ENCODE assay signal across 15 cellular contexts in genomic region chr1:68322837-68323687, GRCh38.
DNase-seq lines count a peak whose midpoint lies in the region; ATAC-seq and TF ChIP-seq lines count a peak whose summit lies in the region.
"Had no signal": no experiment of that assay in that cellular context is flagged by ENCODE, and none has a peak within 500 bp of the region (broad histone marks: within the 10 kb centered on the region; RNA-seq: fewer than 3 reads in every experiment).

No MANE protein-coding gene starts in this region.

- POLR2A ChIA-PET in IMR-90 (lab: Charles Lee; ENCODE audit: unreplicated experiment): interaction anchor here (0.6 kb wide), 1 partner anchor 225 kb away, joined by 3 read pairs; no protein-coding TSS in a partner anchor
- POLR2A ChIA-PET in MCF 10A (lab: Yijun Ruan, JAX): no interaction called here

- H2BK15ac ChIP-seq in IMR-90 (ENCODE audit: low read depth, low read length): peak overlapping the region; percentile 85

- H4K20me1 ChIP-seq in IMR-90 (ENCODE audit: insufficient read depth, low read length): no peaks in the 10 kb centered on the region

- H3K4me3 ChIP-seq in IMR-90 (ENCODE audit: insufficient read depth, low read depth, low read length) (no peak overlapping the region), uterus (no peak overlapping the region)
- H3K4me3 ChIP-seq: upper lobe of right lung had no signal

- peak overlapping the region; percentile 34 for H3K18ac ChIP-seq in IMR-90 (ENCODE audit: low read depth, low read length)

- H3K27me3 ChIP-seq in IMR-90 (ENCODE audit: control insufficient read depth, insufficient read depth, low read length) (no peaks in the 10 kb centered on the region), uterus (no peaks in the 10 kb centered on the region)
- H3K27me3 ChIP-seq: upper lobe of right lung had no signal

- peak overlapping the region; percentile 69 for H3K23ac ChIP-seq in IMR-90 (ENCODE audit: low read depth, low read length)

- TF ChIP-seq CTCF in IMR-90 (conservative IDR thresholded peaks at IDR 0.05; ENCODE audit: low read depth, low read length) (no peak), MCF 10A (IDR thresholded peaks at IDR 0.05; ENCODE audit: unreplicated experiment) (no peak), uterus (IDR thresholded peaks at IDR 0.05) (no peak)

- intact Hi-C loops in IMR-90 (cut with micrococcal nuclease): no loop called here
- intact Hi-C loops in MCF 10A (cut with micrococcal nuclease): no loop called here
- intact Hi-C loops in uterus (cut with DNase I; ENCODE audit: low total_unique reads): no loop called here

- peak overlapping the region; percentile 65 for H4K5ac ChIP-seq in IMR-90 (ENCODE audit: low read depth, low read length)

- dilution Hi-C loops in IMR-90 (cut with HindIII; ENCODE audit: low sequenced_read_pairs, unreplicated experiment): no loop called here

- BruUV-seq in IMR-90 (replicated peaks; lab: Mats Ljungman, UMichigan) (no TSS peak), MCF 10A (replicated peaks; lab: Mats Ljungman, UMichigan) (no TSS peak)

- TF ChIP-seq RAD21 in IMR-90 (IDR thresholded peaks at IDR 0.05; ENCODE audit: low read length): no peak

- H2AK9ac ChIP-seq in IMR-90 (replicated peaks; ENCODE audit: low read depth, low read length, poor library complexity): no peak overlapping the region

- no peaks in the 10 kb centered on the region for H3K9me3 Mint-ChIP-seq in MCF 10A (ENCODE audit: unreplicated experiment)
- H3K9me3 Mint-ChIP-seq in activated naive CD4-positive, alpha-beta T cell treated with anti-CD3 and anti-CD28 coated beads, Interleukin-2, amount 10 ng/mL, durations not matched to agents 7 days and 5 days: no peaks in the 10 kb centered on the region
- no peaks in the 10 kb centered on the region for H3K9me3 Mint-ChIP-seq in activated naive CD8-positive, alpha-beta T cell treated with anti-CD3 and anti-CD28 coated beads for 36 hours
- H3K9me3 Mint-ChIP-seq: activated T-cell treated with anti-CD3 and anti-CD28 coated beads, Interleukin-2, amount 50 U/mL, for 72 hours had no signal

- H3K9me1 ChIP-seq in IMR-90 (ENCODE audit: insufficient read depth, low read length): no peaks in the 10 kb centered on the region

- H4K91ac ChIP-seq in IMR-90 (ENCODE audit: insufficient read depth, low read depth, low read length): peak overlapping the region; percentile 57

- H3K4me2 ChIP-seq in IMR-90 (ENCODE audit: low read depth, low read length): peak overlapping the region; percentile 19

- H3K9ac ChIP-seq in IMR-90 (ENCODE audit: low read depth, low read length): no peak overlapping the region

- H3K14ac ChIP-seq in IMR-90 (replicated peaks; ENCODE audit: low read depth, low read length): peak overlapping the region; percentile 30

- peak overlapping the region; percentile 6 for H3K27ac Mint-ChIP-seq in MCF 10A (ENCODE audit: low read depth, unreplicated experiment)
- H3K27ac Mint-ChIP-seq in activated naive CD4-positive, alpha-beta T cell treated with anti-CD3 and anti-CD28 coated beads, Interleukin-2, amount 10 ng/mL, durations not matched to agents 7 days and 5 days: no peak overlapping the region
- no peak overlapping the region for H3K27ac Mint-ChIP-seq in activated naive CD8-positive, alpha-beta T cell treated with anti-CD3 and anti-CD28 coated beads for 36 hours
- H3K27ac Mint-ChIP-seq: activated T-cell treated with anti-CD3 and anti-CD28 coated beads, Interleukin-2, amount 50 U/mL, for 72 hours; natural killer cell had no signal

- in situ Hi-C loops in IMR-90 (cut with MboI; ENCODE audit: low sequenced_read_pairs): no loop called here

- H4K8ac ChIP-seq in IMR-90 (ENCODE audit: low read depth in 2 of 2, low read length in 2 of 2): peak overlapping the region; percentile 67 to 72

- peak overlapping the region; percentile 51 for H2AFZ ChIP-seq in IMR-90 (replicated peaks; ENCODE audit: low read length, poor library complexity)

- peak overlapping the region; percentile 31; the same call in 1 of the 2 replicates for H2AK5ac ChIP-seq in IMR-90 (ENCODE audit: low read depth, low read length)

- CTCF ChIA-PET in IMR-90 (lab: Yijun Ruan, JAX): interaction anchor here (1.1 kb wide), 1 partner anchor 61 kb away, joined by 3 read pairs; no protein-coding TSS in a partner anchor
- CTCF ChIA-PET in MCF 10A (lab: Yijun Ruan, JAX): interaction anchor here (0.5 to 1.4 kb wide), 2 partner anchors 19 to 56 kb away, joined by 3 to 6 read pairs; no protein-coding TSS in a partner anchor
- CTCF ChIA-PET in activated naive CD4-positive, alpha-beta T cell treated with anti-CD3 and anti-CD28 coated beads, Interleukin-2, amount 10 ng/mL, durations not matched to agents 7 days and 5 days (lab: Charles Lee): no interaction called here

- no peak overlapping the region for H3K56ac ChIP-seq in IMR-90 (ENCODE audit: extremely low read depth, insufficient read depth, low read length)

- H3K27me3 Mint-ChIP-seq in MCF 10A (ENCODE audit: insufficient read depth, unreplicated experiment): no peaks in the 10 kb centered on the region
- H3K27me3 Mint-ChIP-seq in activated naive CD4-positive, alpha-beta T cell treated with anti-CD3 and anti-CD28 coated beads, Interleukin-2, amount 10 ng/mL, durations not matched to agents 7 days and 5 days: no peaks in the 10 kb centered on the region
- no peaks in the 10 kb centered on the region for H3K27me3 Mint-ChIP-seq in activated naive CD8-positive, alpha-beta T cell treated with anti-CD3 and anti-CD28 coated beads for 36 hours

- H3K4ac ChIP-seq in IMR-90 (ENCODE audit: low read depth, low read length): peak overlapping the region; percentile 68

- DNase-seq in IMR-90 (peak; percentile 47), MCF 10A (ENCODE audit: unreplicated experiment) (peak; percentile 39), myocyte (ENCODE audit: low read depth) (peak; percentile 96), uterus (peak in 1 of 2 donors; percentile 27)
- DNase-seq in activated naive CD4-positive, alpha-beta T cell treated with anti-CD3 and anti-CD28 coated beads, Interleukin-2, amount 10 ng/mL, durations not matched to agents 7 days and 5 days: no peak
- DNase-seq in activated naive CD8-positive, alpha-beta T cell treated with anti-CD3 and anti-CD28 coated beads for 36 hours: no peak
- DNase-seq: activated T-cell treated with anti-CD3 and anti-CD28 coated beads, Interleukin-2, amount 50 U/mL, for 72 hours; DND-41; natural killer cell; NCI-H1417 treated with DMSO at 0.1 percent for 48 hours; PC-3; stimulated activated CD4-positive, alpha-beta T cell treated with anti-CD3 and anti-CD28 coated beads, Interleukin-2, amount 100 ng/mL, for 48 hours; upper lobe of right lung; WERI-Rb-1 had no signal

- H3K4me3 Mint-ChIP-seq in MCF 10A (ENCODE audit: unreplicated experiment): no peak overlapping the region
- no peak overlapping the region for H3K4me3 Mint-ChIP-seq in activated naive CD4-positive, alpha-beta T cell treated with anti-CD3 and anti-CD28 coated beads, Interleukin-2, amount 10 ng/mL, durations not matched to agents 7 days and 5 days
- H3K4me3 Mint-ChIP-seq in activated naive CD8-positive, alpha-beta T cell treated with anti-CD3 and anti-CD28 coated beads for 36 hours: no peak overlapping the region
- H3K4me3 Mint-ChIP-seq: activated T-cell treated with anti-CD3 and anti-CD28 coated beads, Interleukin-2, amount 50 U/mL, for 72 hours; natural killer cell had no signal

- 57% methylated on average over 11 of the region's 15 CpGs; no CpG with 5 or more reads in 1 of the 2 experiments for WGBS in IMR-90 (ENCODE audit: extremely low coverage in 2 of 2, insufficient read length in 1 of 2), 2 experiments

- peak overlapping the region; percentile 77 for H2BK120ac ChIP-seq in IMR-90 (ENCODE audit: low read depth, low read length)

- peaks cover 20% of the 10 kb centered on the region for H3K4me1 ChIP-seq in IMR-90 (ENCODE audit: control insufficient read depth, insufficient read depth, low read length)
- H3K4me1 ChIP-seq in uterus: no peaks in the 10 kb centered on the region
- H3K4me1 ChIP-seq: upper lobe of right lung had no signal

- H3K36me3 ChIP-seq in IMR-90 (ENCODE audit: control insufficient read depth, insufficient read depth, low read length) (no peaks in the 10 kb centered on the region), uterus (no peaks in the 10 kb centered on the region)
- H3K36me3 ChIP-seq: upper lobe of right lung, WERI-Rb-1 had no signal

- TF ChIP-seq POLR2A in IMR-90 (IDR thresholded peaks at IDR 0.05; ENCODE audit: low read depth, low read length) (no peak), uterus (IDR thresholded peaks at IDR 0.05) (no peak)

- ATAC-seq in IMR-90 (ENCODE audit: low read depth): peak; percentile 13; the same call in 1 of the 2 replicates
- ATAC-seq in GM18861 (IDR thresholded peaks at IDR 0.05; ENCODE audit: unreplicated experiment): no peak
- ATAC-seq: activated T-cell treated with anti-CD3 and anti-CD28 coated beads, Interleukin-2, amount 50 U/mL, for 72 hours; natural killer cell; PC-3; upper lobe of right lung had no signal

- peak overlapping the region; percentile 28 for H2BK5ac ChIP-seq in IMR-90 (ENCODE audit: low read depth, low read length, poor library complexity, severe bottlenecking)

- peaks cover 15% of the 10 kb centered on the region for H3K4me1 Mint-ChIP-seq in MCF 10A (ENCODE audit: insufficient read depth, unreplicated experiment)
- no peaks in the 10 kb centered on the region for H3K4me1 Mint-ChIP-seq in activated naive CD4-positive, alpha-beta T cell treated with anti-CD3 and anti-CD28 coated beads, Interleukin-2, amount 10 ng/mL, durations not matched to agents 7 days and 5 days
- H3K4me1 Mint-ChIP-seq in activated naive CD8-positive, alpha-beta T cell treated with anti-CD3 and anti-CD28 coated beads for 36 hours: no peaks in the 10 kb centered on the region
- H3K4me1 Mint-ChIP-seq: natural killer cell had no signal

- H2BK20ac ChIP-seq in IMR-90 (ENCODE audit: low read depth, low read length): peak overlapping the region; percentile 54

- H3K36me3 Mint-ChIP-seq in MCF 10A (ENCODE audit: insufficient read depth, unreplicated experiment): no peaks in the 10 kb centered on the region
- no peaks in the 10 kb centered on the region for H3K36me3 Mint-ChIP-seq in activated naive CD4-positive, alpha-beta T cell treated with anti-CD3 and anti-CD28 coated beads, Interleukin-2, amount 10 ng/mL, durations not matched to agents 7 days and 5 days
- H3K36me3 Mint-ChIP-seq in activated naive CD8-positive, alpha-beta T cell treated with anti-CD3 and anti-CD28 coated beads for 36 hours: no peaks in the 10 kb centered on the region
- H3K36me3 Mint-ChIP-seq: natural killer cell had no signal

- peak overlapping the region; percentile 4; the same call in 1 of the 2 replicates for H3K27ac ChIP-seq in IMR-90 (ENCODE audit: insufficient read depth, low read length)
- H3K27ac ChIP-seq in uterus: peak overlapping the region; percentile 0 to 6
- H3K27ac ChIP-seq: upper lobe of right lung, WERI-Rb-1 had no signal

- H3K79me1 ChIP-seq in IMR-90 (ENCODE audit: low read depth in 1 of 2, low read length in 2 of 2): no peaks in the 10 kb centered on the region

- H3K9me3 ChIP-seq in IMR-90 (ENCODE audit: control insufficient read depth, insufficient read depth, low read length) (no peaks in the 10 kb centered on the region), uterus (no peaks in the 10 kb centered on the region)
- H3K9me3 ChIP-seq: upper lobe of right lung had no signal

TF ChIP-seq in IMR-90, 13 proteins besides CTCF, POLR2A, EP300 and RAD21 (continues in another document):
- TF ChIP-seq CEBPB (IDR thresholded peaks at IDR 0.05; ENCODE audit: low read depth, low read length) (peak; percentile 18; the same call in 1 of the 2 replicates), NFE2L2 (IDR thresholded peaks at IDR 0.05; ENCODE audit: low read depth, low read length) (no peak)

Comparison
In these comparisons a context has a peak if more than half of its experiments do, and no peak if none do; other contexts are left out.
1. DNase-seq: peak in IMR-90 (single experiment), MCF 10A (single experiment) and myocyte (single experiment); none in activated naive CD4-positive, alpha-beta T cell treated with anti-CD3 and anti-CD28 coated beads, Interleukin-2, amount 10 ng/mL, durations not matched to agents 7 days and 5 days (single experiment) and activated naive CD8-positive, alpha-beta T cell treated with anti-CD3 and anti-CD28 coated beads for 36 hours (single experiment).